Comparison of ENCODE assay signal across 22 cellular contexts in genomic region chr14:20686386-20687143, GRCh38. TPM values are rescaled to one million over a fixed set of nuclear protein-coding genes. Genes with fewer than 3 reads are reported as not detected.
DNase-seq lines count a peak whose midpoint lies in the region; ATAC-seq and TF ChIP-seq lines count a peak whose summit lies in the region.
"Had no signal": no experiment of that assay in that cellular context is flagged by ENCODE, and none has a peak within 500 bp of the region (broad histone marks: within the 10 kb centered on the region; RNA-seq: fewer than 3 reads in every experiment).

No MANE protein-coding gene starts in this region.

- POLR2A ChIA-PET in CD4-positive, alpha-beta T cell (lab: Charles Lee): no interaction called here

- no peak overlapping the region for H3K4me3 Mint-ChIP-seq in CD4-positive, alpha-beta T cell
- H3K4me3 Mint-ChIP-seq in activated T-helper 17 cell treated with anti-CD3 and anti-CD28 coated beads, Interleukin-2, amount 50 U/mL, for 72 hours: peak overlapping the region; percentile 11
- no peak overlapping the region for H3K4me3 Mint-ChIP-seq in stimulated activated memory B cell treated with anti-CD40 and anti-IgM and Interleukin-4, amounts not matched to agents 10 μg/mL and 1 μg/mL and 100 μg/mL, for 72 hours
- H3K4me3 Mint-ChIP-seq: activated naive CD8-positive, alpha-beta T cell treated with anti-CD3 and anti-CD28 coated beads for 36 hours; central memory CD8-positive, alpha-beta T cell; natural killer cell; T-helper 17 cell had no signal

- H3K9me3 Mint-ChIP-seq in CD4-positive, alpha-beta T cell: no peaks in the 10 kb centered on the region
- H3K9me3 Mint-ChIP-seq in activated T-helper 17 cell treated with anti-CD3 and anti-CD28 coated beads, Interleukin-2, amount 50 U/mL, for 72 hours: no peaks in the 10 kb centered on the region
- H3K9me3 Mint-ChIP-seq in stimulated activated memory B cell treated with anti-CD40 and anti-IgM and Interleukin-4, amounts not matched to agents 10 μg/mL and 1 μg/mL and 100 μg/mL, for 72 hours: no peaks in the 10 kb centered on the region
- H3K9me3 Mint-ChIP-seq: activated naive CD8-positive, alpha-beta T cell treated with anti-CD3 and anti-CD28 coated beads for 36 hours; central memory CD8-positive, alpha-beta T cell; H9; natural killer cell had no signal

- H3K9me3 ChIP-seq in CD4-positive, alpha-beta T cell (ENCODE audit: control insufficient read depth, low read length): no peaks in the 10 kb centered on the region
- no peaks in the 10 kb centered on the region for H3K9me3 ChIP-seq in liver (ENCODE audit: control insufficient read depth in 4 of 4, low read length in 3 of 4)

- no peaks in the 10 kb centered on the region for H3K27me3 ChIP-seq in CD4-positive, alpha-beta T cell (ENCODE audit: control insufficient read depth, insufficient read depth, low read length)
- H3K27me3 ChIP-seq in liver (ENCODE audit: control insufficient read depth in 4 of 4, insufficient read depth in 4 of 4, low read length in 3 of 4): no peaks in the 10 kb centered on the region

- no peak for DNase-seq in CD4-positive, alpha-beta T cell
- no peak for DNase-seq in NCI-H1092 (lab: John Stamatoyannopoulos, UW)
- no peak for DNase-seq in activated naive CD4-positive, alpha-beta T cell treated with Interleukin-2 at 50 U/mL for 16 hours
- DNase-seq in activated T-cell treated with anti-CD3 and anti-CD28 coated beads for 4 hours: no peak
- DNase-seq in NCI-H524 (lab: John Stamatoyannopoulos, UW): no peak
- DNase-seq: activated CD4-positive, CD25-positive, alpha-beta regulatory T cell treated with anti-CD3 and anti-CD28 coated beads, Interleukin-2, amount 50 U/mL, for 72 hours; activated naive CD8-positive, alpha-beta T cell treated with anti-CD3 and anti-CD28 coated beads for 36 hours; DMS 273 treated with DMSO at 0.1 percent for 48 hours; glutamatergic neuron; H9; Karpas-422; natural killer cell; NCI-H1694; NCI-H526; stimulated activated CD4-positive, alpha-beta T cell treated with anti-CD3 and anti-CD28 coated beads, Interleukin-4, amount 100 ng/mL, for 24 hours; T-helper 17 cell had no signal

- intact Hi-C loops in CD4-positive, alpha-beta T cell (cut with DNase I, micrococcal nuclease): loop anchor here in 1 of 2 experiments (5.0 kb wide), 1 partner anchor 274 kb away; the partner anchor contains the start of gene TEP1

- H3K36me3 Mint-ChIP-seq in CD4-positive, alpha-beta T cell (ENCODE audit: low read depth): peaks cover 4% of the 10 kb centered on the region
- H3K36me3 Mint-ChIP-seq in activated T-helper 17 cell treated with anti-CD3 and anti-CD28 coated beads, Interleukin-2, amount 50 U/mL, for 72 hours (ENCODE audit: low read depth): no peaks in the 10 kb centered on the region
- no peaks in the 10 kb centered on the region for H3K36me3 Mint-ChIP-seq in stimulated activated memory B cell treated with anti-CD40 and anti-IgM and Interleukin-4, amounts not matched to agents 10 μg/mL and 1 μg/mL and 100 μg/mL, for 72 hours
- H3K36me3 Mint-ChIP-seq: activated naive CD8-positive, alpha-beta T cell treated with anti-CD3 and anti-CD28 coated beads for 36 hours; natural killer cell had no signal

- no peak for TF ChIP-seq CTCF in CD4-positive, alpha-beta T cell (IDR thresholded peaks at IDR 0.05)
- no peak for TF ChIP-seq CTCF in liver (IDR thresholded peaks at IDR 0.05; ENCODE audit: low read depth, low read length, missing input control)

- CTCF ChIA-PET in CD4-positive, alpha-beta T cell (lab: Charles Lee): interaction anchor here (0.6 kb wide), 1 partner anchor 38 kb away, joined by 3 read pairs; no protein-coding TSS in a partner anchor

- H3K9ac ChIP-seq in liver (ENCODE audit: low read depth in 1 of 2, low read length in 2 of 2): peak overlapping the region in 1 of 2 donors; percentile 85

- peaks cover 0 to 44% (median 30%) of the 10 kb centered on the region in 4 donors for H3K4me1 ChIP-seq in liver (ENCODE audit: control insufficient read depth in 4 of 4, insufficient read depth in 4 of 4, low read length in 3 of 4)

- peaks cover 11% of the 10 kb centered on the region for H3K4me1 Mint-ChIP-seq in CD4-positive, alpha-beta T cell (ENCODE audit: low read depth)
- H3K4me1 Mint-ChIP-seq in activated T-helper 17 cell treated with anti-CD3 and anti-CD28 coated beads, Interleukin-2, amount 50 U/mL, for 72 hours: peaks cover 15% of the 10 kb centered on the region
- H3K4me1 Mint-ChIP-seq in stimulated activated memory B cell treated with anti-CD40 and anti-IgM and Interleukin-4, amounts not matched to agents 10 μg/mL and 1 μg/mL and 100 μg/mL, for 72 hours: peaks cover 14% of the 10 kb centered on the region

- H3K4me3 ChIP-seq in liver (ENCODE audit: low read depth in 1 of 3, low read length in 3 of 3): peak overlapping the region; percentile 51 to 97 (median 71)

- no peak overlapping the region for H3K27ac ChIP-seq in CD4-positive, alpha-beta T cell (ENCODE audit: low read depth, low read length)
- H3K27ac ChIP-seq in liver (ENCODE audit: low read depth in 1 of 2, low read length in 2 of 2): peak overlapping the region; percentile 95 to 97

- peak overlapping the region; percentile 11 for H3K27ac Mint-ChIP-seq in CD4-positive, alpha-beta T cell
- no peak overlapping the region for H3K27ac Mint-ChIP-seq in activated T-helper 17 cell treated with anti-CD3 and anti-CD28 coated beads, Interleukin-2, amount 50 U/mL, for 72 hours
- H3K27ac Mint-ChIP-seq in stimulated activated memory B cell treated with anti-CD40 and anti-IgM and Interleukin-4, amounts not matched to agents 10 μg/mL and 1 μg/mL and 100 μg/mL, for 72 hours: peak overlapping the region; percentile 23
- H3K27ac Mint-ChIP-seq: activated naive CD8-positive, alpha-beta T cell treated with anti-CD3 and anti-CD28 coated beads for 36 hours; H9; natural killer cell; T-helper 17 cell had no signal

- H3K27me3 Mint-ChIP-seq in CD4-positive, alpha-beta T cell: peaks cover 2% of the 10 kb centered on the region
- H3K27me3 Mint-ChIP-seq in activated T-helper 17 cell treated with anti-CD3 and anti-CD28 coated beads, Interleukin-2, amount 50 U/mL, for 72 hours: no peaks in the 10 kb centered on the region
- no peaks in the 10 kb centered on the region for H3K27me3 Mint-ChIP-seq in stimulated activated memory B cell treated with anti-CD40 and anti-IgM and Interleukin-4, amounts not matched to agents 10 μg/mL and 1 μg/mL and 100 μg/mL, for 72 hours
- H3K27me3 Mint-ChIP-seq: central memory CD8-positive, alpha-beta T cell; T-helper 17 cell had no signal

- 29% methylated on average over 7 of the region's 7 CpGs for WGBS in liver

- ATAC-seq in CD4-positive, alpha-beta T cell (ENCODE audit: poor library complexity): no peak
- ATAC-seq in activated T-helper 17 cell treated with anti-CD3 and anti-CD28 coated beads, Interleukin-2, amount 50 U/mL, for 72 hours (replicated peaks): no peak
- ATAC-seq in stimulated activated memory B cell treated with anti-CD40 and anti-IgM and Interleukin-4, amounts not matched to agents 10 μg/mL and 1 μg/mL and 100 μg/mL, for 72 hours: no peak
- ATAC-seq: natural killer cell, T-helper 17 cell had no signal

- no peaks in the 10 kb centered on the region for H3K36me3 ChIP-seq in liver (ENCODE audit: control insufficient read depth in 4 of 4, insufficient read depth in 3 of 4, low read depth in 1 of 4, low read length in 3 of 4)

- TF ChIP-seq RAD21 in liver (IDR thresholded peaks at IDR 0.05): no peak

TF ChIP-seq in liver, 16 proteins besides CTCF, POLR2A, EP300 and RAD21 (continues in another document):
- TF ChIP-seq HNF4G (IDR thresholded peaks at IDR 0.05): peak; percentile 84
- TF ChIP-seq GABPA (IDR thresholded peaks at IDR 0.05 in 1 of 2, conservative IDR thresholded peaks at IDR 0.05 in 1 of 2): peak in 1 of 2 donors; percentile 39
- peak; percentile 67 to 89 for TF ChIP-seq RXRA (IDR thresholded peaks at IDR 0.05)
- TF ChIP-seq, protein P1, sequence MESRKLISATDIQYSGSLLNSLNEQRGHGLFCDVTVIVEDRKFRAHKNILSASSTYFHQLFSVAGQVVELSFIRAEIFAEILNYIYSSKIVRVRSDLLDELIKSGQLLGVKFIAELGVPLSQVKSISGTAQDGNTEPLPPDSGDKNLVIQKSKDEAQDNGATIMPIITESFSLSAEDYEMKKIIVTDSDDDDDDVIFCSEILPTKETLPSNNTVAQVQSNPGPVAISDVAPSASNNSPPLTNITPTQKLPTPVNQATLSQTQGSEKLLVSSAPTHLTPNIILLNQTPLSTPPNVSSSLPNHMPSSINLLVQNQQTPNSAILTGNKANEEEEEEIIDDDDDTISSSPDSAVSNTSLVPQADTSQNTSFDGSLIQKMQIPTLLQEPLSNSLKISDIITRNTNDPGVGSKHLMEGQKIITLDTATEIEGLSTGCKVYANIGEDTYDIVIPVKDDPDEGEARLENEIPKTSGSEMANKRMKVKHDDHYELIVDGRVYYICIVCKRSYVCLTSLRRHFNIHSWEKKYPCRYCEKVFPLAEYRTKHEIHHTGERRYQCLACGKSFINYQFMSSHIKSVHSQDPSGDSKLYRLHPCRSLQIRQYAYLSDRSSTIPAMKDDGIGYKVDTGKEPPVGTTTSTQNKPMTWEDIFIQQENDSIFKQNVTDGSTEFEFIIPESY (IDR thresholded peaks at IDR 0.05): peak; percentile 54

RNA-seq across cellular contexts. Expression of gene ANG, which starts 2.0 kb away (rescaled TPM):
- under 1 TPM; 0.27 to 0.92 TPM for total RNA-seq in CD4-positive, alpha-beta T cell
- 10 to 100 TPM in 1 of 2 donors, 1 to 10 TPM in 1; 3.6 to 11.1 TPM for total RNA-seq in activated T-helper 17 cell treated with anti-CD3 and anti-CD28 coated beads, Interleukin-2, amount 50 U/mL, for 72 hours
- 1,000 to 10,000 TPM in 1 of 2 donors, 100 to 1,000 TPM in 1; 153 to 1,589 TPM for total RNA-seq in liver
- 1,000 to 10,000 TPM; 1,170 to 2,524 TPM for polyA plus RNA-seq in liver

RNA-seq across cellular contexts. Expression of gene RNASE4, which starts 2.2 kb away (rescaled TPM):
- under 1 TPM; 0.11 to 0.38 TPM for total RNA-seq in CD4-positive, alpha-beta T cell
- 1 to 10 TPM; 1.0 to 6.1 TPM for total RNA-seq in activated T-helper 17 cell treated with anti-CD3 and anti-CD28 coated beads, Interleukin-2, amount 50 U/mL, for 72 hours
- 100 to 1,000 TPM; 129 to 191 TPM for total RNA-seq in liver
- 100 to 1,000 TPM; 176 to 319 TPM for polyA plus RNA-seq in liver
- total RNA-seq: H9 had no signal

RNA-seq across cellular contexts. Expression of gene OR6S1, which starts 45.1 kb away (rescaled TPM):
- not detected for total RNA-seq in CD4-positive, alpha-beta T cell
- total RNA-seq in activated T-helper 17 cell treated with anti-CD3 and anti-CD28 coated beads, Interleukin-2, amount 50 U/mL, for 72 hours: not detected
- not detected for total RNA-seq in liver
- not detected for polyA plus RNA-seq in liver
- total RNA-seq: activated naive CD8-positive, alpha-beta T cell treated with anti-CD3 and anti-CD28 coated beads for 36 hours; endothelial cell of umbilical vein; H9; natural killer cell; T-helper 17 cell had no signal
- polyA plus RNA-seq: endothelial cell of umbilical vein, keratinocyte had no signal

RNA-seq across cellular contexts. Expression of gene EDDM3A, which starts 59.1 kb away (rescaled TPM):
- not detected for total RNA-seq in CD4-positive, alpha-beta T cell
- total RNA-seq in activated T-helper 17 cell treated with anti-CD3 and anti-CD28 coated beads, Interleukin-2, amount 50 U/mL, for 72 hours: not detected
- total RNA-seq in liver: not detected
- not detected for polyA plus RNA-seq in liver
- total RNA-seq: activated naive CD8-positive, alpha-beta T cell treated with anti-CD3 and anti-CD28 coated beads for 36 hours; endothelial cell of umbilical vein; H9; natural killer cell; T-helper 17 cell had no signal
- polyA plus RNA-seq: endothelial cell of umbilical vein, keratinocyte had no signal

Comparison
In these comparisons a context has a peak if more than half of its experiments do, and no peak if none do; other contexts are left out.
1. RNA of gene ANG, which starts 2.0 kb away (total RNA-seq): 153 to 1,589 TPM in liver; 3.6 to 11.1 TPM in activated T-helper 17 cell treated with anti-CD3 and anti-CD28 coated beads, Interleukin-2, amount 50 U/mL, for 72 hours and 0.27 to 0.92 TPM in CD4-positive, alpha-beta T cell; every median in the first group is over 10 times any median in the second.
2. RNA of gene RNASE4, which starts 2.2 kb away (total RNA-seq): 129 to 191 TPM in liver; 1.0 to 6.1 TPM in activated T-helper 17 cell treated with anti-CD3 and anti-CD28 coated beads, Interleukin-2, amount 50 U/mL, for 72 hours and 0.11 to 0.38 TPM in CD4-positive, alpha-beta T cell; every median in the first group is over 10 times any median in the second.